Comparison of ENCODE assay signal across 23 cellular contexts in genomic region chr13:61477619-61478018, GRCh38.
"Had no signal": no experiment of that assay in that cellular context is flagged by ENCODE, and none has a peak within 500 bp of the region (broad histone marks: within the 10 kb centered on the region; RNA-seq: fewer than 3 reads in every experiment).

No MANE protein-coding gene starts in this region.

- H3K27me3 ChIP-seq: esophagus muscularis mucosa, foreskin keratinocyte, gastroesophageal sphincter, heart left ventricle, hepatocyte, left lung had no signal

- H3K4me3 ChIP-seq: coronary artery, dorsolateral prefrontal cortex, esophagus muscularis mucosa, gastroesophageal sphincter, heart left ventricle, hepatocyte, left lung, lower lobe of right lung had no signal

- H3K79me2 ChIP-seq: hepatocyte had no signal

- ATAC-seq: foreskin keratinocyte; gastroesophageal sphincter; heart left ventricle; left colon; left lung; left ventricle myocardium superior; lower lobe of right lung; naive thymus-derived CD4-positive, alpha-beta T cell had no signal

- FAIRE-seq: colon, endothelial cell of umbilical vein, frontal cortex had no signal

- DNase-seq: dermis blood vessel endothelial cell; dorsolateral prefrontal cortex; effector CD4-positive, alpha-beta T cell; effector memory CD4-positive, alpha-beta T cell; foreskin keratinocyte; heart left ventricle; hypothalamus; immature natural killer cell; islet precursor cell; left colon; left lung; left ventricle myocardium superior; lower lobe of right lung; mesendoderm; midbrain; naive thymus-derived CD4-positive, alpha-beta T cell had no signal

- H3K9me3 ChIP-seq: esophagus muscularis mucosa, gastroesophageal sphincter, left lung, lower lobe of right lung had no signal

- H2AFZ ChIP-seq: hepatocyte had no signal

- H3K4me1 ChIP-seq: esophagus muscularis mucosa, foreskin keratinocyte, gastroesophageal sphincter, heart left ventricle, left lung, lower lobe of right lung had no signal

- H3K4me2 ChIP-seq: hepatocyte had no signal

- H3K36me3 ChIP-seq: esophagus muscularis mucosa, gastroesophageal sphincter, heart left ventricle, left lung, lower lobe of right lung had no signal

- H3K27ac ChIP-seq: coronary artery, dorsolateral prefrontal cortex, esophagus muscularis mucosa, foreskin keratinocyte, gastroesophageal sphincter, heart left ventricle, hepatocyte, left lung, lower lobe of right lung had no signal
